ENCODE assay signal across 13 cellular contexts in genomic region chr12:95996034-95996658, GRCh38. TPM values are rescaled to one million over a fixed set of nuclear protein-coding genes. Genes with fewer than 3 reads are reported as not detected.
DNase-seq lines count a peak whose midpoint lies in the region; ATAC-seq and TF ChIP-seq lines count a peak whose summit lies in the region.
"Had no signal": no experiment of that assay in that cellular context is flagged by ENCODE, and none has a peak within 500 bp of the region (broad histone marks: within the 10 kb centered on the region; RNA-seq: fewer than 3 reads in every experiment).

TSS of gene HAL (minus strand) at chr12:95996344. CDS start at chr12:95995910, 434 bp downstream.

- H3K9me3 ChIP-seq in IMR-90 (ENCODE audit: control insufficient read depth, insufficient read depth, low read length) (no peaks in the 10 kb centered on the region), WERI-Rb-1 (ENCODE audit: severe bottlenecking) (no peaks in the 10 kb centered on the region), suprapubic skin (no peaks in the 10 kb centered on the region)
- H3K9me3 ChIP-seq: SJCRH30, testis had no signal

- no TSS peak for BruUV-seq in IMR-90 (replicated peaks; lab: Mats Ljungman, UMichigan)

- no peak within 1 kb of the TSS for H3K14ac ChIP-seq in IMR-90 (replicated peaks; ENCODE audit: low read depth, low read length)

- no peak within 1 kb of the TSS for H4K8ac ChIP-seq in IMR-90 (ENCODE audit: low read depth in 2 of 2, low read length in 2 of 2)

- H2BK5ac ChIP-seq in IMR-90 (ENCODE audit: low read depth, low read length, poor library complexity, severe bottlenecking) = no peak within 1 kb of the TSS

- H3K9ac ChIP-seq in IMR-90 (ENCODE audit: low read depth, low read length) = no peak within 1 kb of the TSS

- no peak within 1 kb of the TSS for H2AFZ ChIP-seq in IMR-90 (replicated peaks; ENCODE audit: low read length, poor library complexity)

- intact Hi-C loops in IMR-90 (cut with micrococcal nuclease) (no loop called here), left colon (cut with DNase I, micrococcal nuclease) (loop anchor here in 1 of 2 donors (5.0 kb wide), 1 partner anchor 79 kb away; no protein-coding TSS in a partner anchor)

- no peak within 1 kb of the TSS for H3K18ac ChIP-seq in IMR-90 (ENCODE audit: low read depth, low read length)

- H3K23ac ChIP-seq in IMR-90 (ENCODE audit: low read depth, low read length) = no peak within 1 kb of the TSS

- no peak within 1 kb of the TSS for H4K5ac ChIP-seq in IMR-90 (ENCODE audit: low read depth, low read length)

- no peaks in the 10 kb centered on the region; the same call in 1 of the 2 replicates for H3K9me1 ChIP-seq in IMR-90 (ENCODE audit: insufficient read depth, low read length)

- no peak within 1 kb of the TSS for H3K27ac ChIP-seq in IMR-90 (ENCODE audit: insufficient read depth, low read length)
- H3K27ac ChIP-seq in WERI-Rb-1 = 0 out of 2 replicates have a peak within 1 kb of the TSS, but pooled peaks have one; percentile 7
- peak within 1 kb of the TSS; percentile 78 for H3K27ac ChIP-seq in suprapubic skin
- H3K27ac ChIP-seq: SJCRH30, testis had no signal

- dilution Hi-C loops in IMR-90 (cut with HindIII; ENCODE audit: low sequenced_read_pairs, unreplicated experiment) = no loop called here

- no peak within 1 kb of the TSS for H2BK20ac ChIP-seq in IMR-90 (ENCODE audit: low read depth, low read length)

- H3K4ac ChIP-seq in IMR-90 (ENCODE audit: low read depth, low read length) = no peak within 1 kb of the TSS

- no peak for TF ChIP-seq POLR2A in IMR-90 (IDR thresholded peaks at IDR 0.05; ENCODE audit: low read depth, low read length)
- TF ChIP-seq POLR2A in suprapubic skin (IDR thresholded peaks at IDR 0.05) = no peak

- TF ChIP-seq RAD21 in IMR-90 (IDR thresholded peaks at IDR 0.05; ENCODE audit: low read length) = no peak

- CTCF ChIA-PET in IMR-90 (lab: Yijun Ruan, JAX) = interaction anchor here (2.2 kb wide), 1 partner anchor 520 kb away, joined by 5 read pairs; no protein-coding TSS in a partner anchor

- H3K27me3 ChIP-seq in IMR-90 (ENCODE audit: control insufficient read depth, insufficient read depth, low read length) (peaks cover 4% of the 10 kb centered on the region), WERI-Rb-1 (ENCODE audit: insufficient read depth, low read depth, severe bottlenecking) (no peaks in the 10 kb centered on the region), suprapubic skin (no peaks in the 10 kb centered on the region)
- H3K27me3 ChIP-seq: SJCRH30, testis had no signal

- in situ Hi-C loops in IMR-90 (cut with MboI; ENCODE audit: low sequenced_read_pairs) = no loop called here

- H3K4me2 ChIP-seq in IMR-90 (ENCODE audit: low read depth, low read length) = no peak within 1 kb of the TSS

- DNase-seq in IMR-90 (no peak), WERI-Rb-1 (no peak), left colon (peak in 1 of 2 donors; percentile 42), suprapubic skin (ENCODE audit: low spot score in 2 of 2) (no peak), nucleus accumbens (lab: John Stamatoyannopoulos, UW) (no peak)
- DNase-seq in activated CD4-positive, alpha-beta T cell treated with anti-CD3 and anti-CD28 coated beads, Interleukin-2, amount 50 U/mL, for 48 hours = no peak
- DNase-seq: activated T-cell treated with anti-CD3 and anti-CD28 coated beads, Interleukin-2, amount 50 U/mL, for 4 hours; NCI-H1092 treated with DMSO at 0.1 percent for 48 hours; NCI-H524 treated with DMSO at 0.1 percent for 48 hours; SJCRH30; testis had no signal

- no peak within 1 kb of the TSS for H2BK120ac ChIP-seq in IMR-90 (ENCODE audit: low read depth, low read length)

- TF ChIP-seq CTCF in IMR-90 (conservative IDR thresholded peaks at IDR 0.05; ENCODE audit: low read depth, low read length) (no peak), WERI-Rb-1 (IDR thresholded peaks at IDR 0.05; ENCODE audit: low read depth, low read length) (no peak), suprapubic skin (IDR thresholded peaks at IDR 0.05) (no peak)

- H3K79me1 ChIP-seq in IMR-90 (ENCODE audit: low read depth in 1 of 2, low read length in 2 of 2) = no peaks in the 10 kb centered on the region

- H4K91ac ChIP-seq in IMR-90 (ENCODE audit: insufficient read depth, low read depth, low read length) = no peak within 1 kb of the TSS

- H3K36me3 ChIP-seq in IMR-90 (ENCODE audit: control insufficient read depth, insufficient read depth, low read length) = peaks cover 3% of the 10 kb centered on the region; the same call in 1 of the 2 replicates
- no peaks in the 10 kb centered on the region for H3K36me3 ChIP-seq in WERI-Rb-1
- H3K36me3 ChIP-seq in suprapubic skin = peaks cover 6% of the 10 kb centered on the region
- H3K36me3 ChIP-seq: SJCRH30 had no signal

- no CpG with 5 or more reads among the region's 7 CpGs for WGBS in IMR-90 (ENCODE audit: extremely low coverage in 2 of 2, insufficient read length in 1 of 2), 2 experiments
- WGBS in suprapubic skin = 51% methylated on average over 7 of the region's 7 CpGs

- H3K4me3 ChIP-seq in IMR-90 (ENCODE audit: insufficient read depth, low read depth, low read length) (no peak within 1 kb of the TSS), WERI-Rb-1 (ENCODE audit: low read depth, low read length) (no peak within 1 kb of the TSS), suprapubic skin (no peak within 1 kb of the TSS)
- H3K4me3 ChIP-seq: SJCRH30, testis had no signal

- H3K56ac ChIP-seq in IMR-90 (ENCODE audit: extremely low read depth, insufficient read depth, low read length) = no peak within 1 kb of the TSS

- no peak within 1 kb of the TSS for H2AK5ac ChIP-seq in IMR-90 (ENCODE audit: low read depth, low read length)

- ATAC-seq in IMR-90 (ENCODE audit: low read depth) (no peak), left colon (peak; percentile 74), HG02623 (IDR thresholded peaks at IDR 0.05; ENCODE audit: unreplicated experiment) (no peak), HG03196 (IDR thresholded peaks at IDR 0.05; ENCODE audit: unreplicated experiment) (no peak)
- ATAC-seq: activated T-cell treated with anti-CD3 and anti-CD28 coated beads, Interleukin-2, amount 50 U/mL, for 4 hours had no signal

- POLR2A ChIA-PET in IMR-90 (lab: Charles Lee; ENCODE audit: unreplicated experiment) = no interaction called here

- H4K20me1 ChIP-seq in IMR-90 (ENCODE audit: insufficient read depth, low read length) = no peaks in the 10 kb centered on the region

- H3K4me1 ChIP-seq in IMR-90 (ENCODE audit: control insufficient read depth, insufficient read depth, low read length) (no peaks in the 10 kb centered on the region), suprapubic skin (peaks cover 7% of the 10 kb centered on the region)
- H3K4me1 ChIP-seq: SJCRH30, testis had no signal

- no peak for TF ChIP-seq EP300 in suprapubic skin (IDR thresholded peaks at IDR 0.05)

- no peak within 1 kb of the TSS for H2AK9ac ChIP-seq in IMR-90 (replicated peaks; ENCODE audit: low read depth, low read length, poor library complexity)

- H2BK15ac ChIP-seq in IMR-90 (ENCODE audit: low read depth, low read length) = no peak within 1 kb of the TSS

TF ChIP-seq in IMR-90, 13 proteins besides CTCF, POLR2A, EP300 and RAD21:
- TF ChIP-seq ELK1 (IDR thresholded peaks at IDR 0.05; ENCODE audit: borderline replicate concordance, low read depth, low read length) (no peak), RCOR1 (IDR thresholded peaks at IDR 0.05; ENCODE audit: insufficient replicate concordance, low read length) (no peak), FOS (IDR thresholded peaks at IDR 0.05; ENCODE audit: low read depth, low read length) (no peak), NFE2L2 (IDR thresholded peaks at IDR 0.05; ENCODE audit: low read depth, low read length) (no peak), CHD1 (IDR thresholded peaks at IDR 0.05; ENCODE audit: low read depth, low read length) (no peak), RFX5 (IDR thresholded peaks at IDR 0.05; ENCODE audit: low read depth, low read length) (no peak), BHLHE40 (IDR thresholded peaks at IDR 0.05; ENCODE audit: low read depth, low read length) (0 out of 2 replicates have a peak, but pooled peaks have one; percentile 9), CEBPB (IDR thresholded peaks at IDR 0.05; ENCODE audit: low read depth, low read length) (peak; percentile 31; the same call in 1 of the 2 replicates), MAFK (IDR thresholded peaks at IDR 0.05; ENCODE audit: low read depth, low read length) (no peak)
TF ChIP-seq in IMR-90: peak in this region for 2.

RNA-seq across cellular contexts. Expression of gene HAL, which starts in this region (rescaled TPM):
- total RNA-seq in IMR-90 (2012; rRNA removed) (under 0.01 and 0.56 TPM in 2 replicates), left colon (1 to 10 TPM; 2.5 to 2.7 TPM), suprapubic skin (100 to 1,000 TPM in 3 of 4 donors, 10 to 100 TPM in 1; 52.1 to 216 (median 133) TPM)
- 0.02 TPM in 1 of 2 replicates, not detected in the other for polyA plus RNA-seq in IMR-90 (2012; rRNA removed)
- polyA plus RNA-seq in IMR-90 (2012; cell fraction: cytosol; rRNA removed) = not detected in 2 replicates
- polyA plus RNA-seq in IMR-90 (2012; cell fraction: nucleus; rRNA removed; ENCODE audit: low replicate concordance) = 0.15 and 0.99 TPM in 2 replicates

Comparison
In these comparisons a context has a peak if more than half of its experiments do, and no peak if none do; other contexts are left out.
1. RNA of gene HAL (total RNA-seq): 52.1 to 216 TPM in suprapubic skin; 2.5 to 2.7 TPM in left colon and under 0.01 to 0.56 TPM in IMR-90; every median in the first group is over 10 times any median in the second.